In the genomic region with DNA sequence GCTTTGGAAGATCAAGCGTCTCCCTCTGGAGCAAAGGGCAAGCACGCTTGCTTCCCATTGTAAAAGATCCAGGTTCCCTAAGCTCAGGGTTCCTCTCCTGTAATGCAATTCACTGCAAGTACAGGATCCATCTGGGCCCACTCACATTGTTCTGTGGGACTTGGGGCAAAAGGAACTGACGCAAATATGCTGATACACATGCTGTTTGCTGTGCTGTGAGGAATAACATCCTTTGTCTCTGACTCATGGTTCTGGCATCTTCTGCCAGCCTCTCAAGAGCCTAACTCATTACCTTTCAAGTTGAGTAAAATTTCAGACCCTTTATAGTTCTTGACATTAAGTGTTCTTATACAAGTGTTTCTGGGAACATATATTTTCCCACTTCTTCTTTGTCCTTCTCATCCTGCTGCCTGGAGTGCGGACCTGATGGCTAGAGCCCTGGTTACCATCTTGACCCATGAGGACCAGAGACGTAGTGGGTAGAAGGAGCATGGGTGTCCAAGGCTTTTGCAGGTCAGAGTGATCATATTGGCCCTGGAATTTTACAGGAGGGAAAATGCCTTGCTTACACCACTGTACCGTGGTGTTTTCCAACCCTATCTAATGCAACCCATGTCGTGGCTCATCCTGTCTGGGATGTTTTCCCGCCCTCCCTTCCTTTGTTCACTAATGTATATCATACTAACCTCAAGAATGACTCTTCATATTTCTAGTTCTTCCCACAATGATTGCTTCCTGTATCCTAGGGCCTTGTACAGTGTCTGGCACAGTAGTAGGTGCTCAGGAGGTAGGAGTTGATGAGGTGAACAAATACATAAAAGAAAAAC, we compare ENCODE assay signal across 11 cellular contexts.
DNase-seq lines count a peak whose midpoint lies in the region; ATAC-seq and TF ChIP-seq lines count a peak whose summit lies in the region.
"Had no signal": no experiment of that assay in that cellular context is flagged by ENCODE, and none has a peak within 500 bp of the region (broad histone marks: within the 10 kb centered on the region; RNA-seq: fewer than 3 reads in every experiment).

No MANE protein-coding gene starts in this region.

- no peaks in the 10 kb centered on the region for H3K79me2 ChIP-seq in fibroblast of lung (ENCODE audit: control insufficient read depth, insufficient read depth, low read length)

- H3K4me3 ChIP-seq in RWPE2 (ENCODE audit: severe bottlenecking) (no peak overlapping the region), fibroblast of lung (replicated peaks in 1 of 4; ENCODE audit: control extremely low read depth in 1 of 4, insufficient read depth in 1 of 4, low read depth in 3 of 4, low read length in 4 of 4) (no peak overlapping the region)

- H3K27me3 ChIP-seq in RWPE2 (ENCODE audit: insufficient read depth, poor library complexity, severe bottlenecking) (no peaks in the 10 kb centered on the region), fibroblast of lung (ENCODE audit: control insufficient read depth, insufficient read depth, low read length) (peaks cover 17% of the 10 kb centered on the region)

- DNase-seq in EL (peak; percentile 93), RWPE2 (ENCODE audit: low spot score) (no peak), fibroblast of lung (ENCODE audit: low read depth in 2 of 2) (peak; percentile 97 to 98), pulmonary artery endothelial cell (ENCODE audit: low read depth, low spot score) (peak; percentile 7), SK-N-DZ (ENCODE audit: low spot score) (no peak), NCI-H2171 treated with DMSO at 0.1 percent for 48 hours (lab: John Stamatoyannopoulos, UW) (no peak)
- no peak for DNase-seq in stimulated activated CD8-positive, alpha-beta memory T cell treated with anti-CD3 and anti-CD28 coated beads, Interleukin-4, amount 100 ng/mL, for 48 hours
- DNase-seq: activated T-cell treated with anti-CD3 and anti-CD28 coated beads, Interleukin-2, amount 50 U/mL, for 1 hour; H7; NCI-H1092 treated with DMSO at 0.1 percent for 48 hours had no signal

- no peak for TF ChIP-seq CTCF in RWPE2 (IDR thresholded peaks at IDR 0.05; ENCODE audit: poor library complexity, severe bottlenecking)
- no peak for TF ChIP-seq CTCF in fibroblast of lung (conservative IDR thresholded peaks at IDR 0.05 in 1 of 2, IDR thresholded peaks at IDR 0.05 in 1 of 2; ENCODE audit: low read depth in 1 of 2, low read length in 2 of 2)

- no peaks in the 10 kb centered on the region for H3K9me3 ChIP-seq in RWPE2 (ENCODE audit: severe bottlenecking)
- H3K9me3 ChIP-seq in fibroblast of lung (ENCODE audit: control insufficient read depth, insufficient read depth, low read depth, low read length): no peaks in the 10 kb centered on the region

- H3K36me3 ChIP-seq in RWPE2 (ENCODE audit: low read depth): no peaks in the 10 kb centered on the region
- H3K36me3 ChIP-seq in fibroblast of lung (ENCODE audit: control insufficient read depth, insufficient read depth, low read length): no peaks in the 10 kb centered on the region

- no peak overlapping the region for H2AFZ ChIP-seq in fibroblast of lung (ENCODE audit: low read length)

- ATAC-seq in RWPE2 (ENCODE audit: low read depth) (peak; percentile 89), HG03469 (IDR thresholded peaks at IDR 0.05; ENCODE audit: unreplicated experiment) (no peak)

- H3K27ac ChIP-seq in RWPE2 (ENCODE audit: poor library complexity, severe bottlenecking) (peak overlapping the region; percentile 66), fibroblast of lung (ENCODE audit: insufficient read depth, low read length) (no peak overlapping the region)

- H3K4me1 ChIP-seq in RWPE2 (ENCODE audit: insufficient read depth, poor library complexity, severe bottlenecking) (peaks cover 13% of the 10 kb centered on the region), fibroblast of lung (ENCODE audit: control insufficient read depth, extremely low read depth, insufficient read depth, low read length) (no peaks in the 10 kb centered on the region)

- no peaks in the 10 kb centered on the region for H4K20me1 ChIP-seq in fibroblast of lung (ENCODE audit: control insufficient read depth, extremely low read depth, insufficient read depth, low read length)

- no peak overlapping the region for H3K9ac ChIP-seq in fibroblast of lung (ENCODE audit: insufficient read depth, low read length)

- H3K4me2 ChIP-seq in fibroblast of lung (ENCODE audit: extremely low read depth, insufficient read depth, low read length): no peak overlapping the region

Comparison
In these comparisons a context has a peak if more than half of its experiments do, and no peak if none do; other contexts are left out.
1. DNase-seq: peak in EL (single experiment), fibroblast of lung (2 of 2) and pulmonary artery endothelial cell (single experiment); none in RWPE2 (single experiment), stimulated activated CD8-positive, alpha-beta memory T cell treated with anti-CD3 and anti-CD28 coated beads, Interleukin-4, amount 100 ng/mL, for 48 hours (single experiment), SK-N-DZ (single experiment) and NCI-H2171 treated with DMSO at 0.1 percent for 48 hours (single experiment).